Comparison of ENCODE assay signal across 8 cellular contexts in the genomic region with DNA sequence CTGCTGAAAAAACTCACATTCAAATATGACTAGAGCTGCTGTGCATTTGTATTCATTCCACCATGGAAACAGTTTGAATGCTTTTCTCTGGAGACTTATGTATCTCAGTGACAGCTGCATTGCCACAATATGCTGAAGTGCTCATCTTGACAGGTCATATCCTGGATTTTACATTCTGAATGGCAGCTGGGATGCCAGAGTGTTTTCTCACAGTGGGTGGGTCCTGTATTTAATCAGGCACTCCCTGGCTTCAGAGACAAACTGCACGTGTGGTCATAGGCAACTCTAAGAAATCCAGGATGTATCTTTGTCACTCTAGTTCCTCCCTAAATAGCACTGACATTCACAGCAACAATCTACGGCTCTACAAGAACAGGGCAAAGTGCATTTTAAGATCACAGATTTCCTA.
A peak's percentile ranks its signal among the peaks of the same experiment; 100 is the strongest.
DNase-seq lines count a peak whose midpoint lies in the region; ATAC-seq and TF ChIP-seq lines count a peak whose summit lies in the region.

No MANE protein-coding gene starts in this region.

- H3K79me2 ChIP-seq in PC-9 (ENCODE audit: low read depth): no peaks in the 10 kb centered on the region

- H2AFZ ChIP-seq in PC-9: no peak overlapping the region

- no peaks in the 10 kb centered on the region for H3K27me3 ChIP-seq in CD4-positive, alpha-beta memory T cell (ENCODE audit: insufficient read depth, low read length)
- H3K27me3 ChIP-seq in PC-9 (ENCODE audit: insufficient read depth, low read depth): no peaks in the 10 kb centered on the region
- H3K27me3 ChIP-seq in heart right ventricle: no peaks in the 10 kb centered on the region

- H3F3A ChIP-seq in PC-9 (ENCODE audit: insufficient read depth, low read depth): no peaks in the 10 kb centered on the region

- no peak for DNase-seq in CD4-positive, alpha-beta memory T cell
- DNase-seq in PC-9: peak in 1 of 2 experiments; percentile 18
- DNase-seq in heart right ventricle: no peak
- no peak for DNase-seq in nucleus accumbens (lab: John Stamatoyannopoulos, UW)
- DNase-seq in NCI-H526 treated with DMSO at 0.1 percent for 48 hours (lab: John Stamatoyannopoulos, UW): no peak
- no peak for DNase-seq in GDM1 (lab: John Stamatoyannopoulos, UW)

- peak; percentile 24 for ATAC-seq in GM19324 (IDR thresholded peaks at IDR 0.05; ENCODE audit: low FRiP score, unreplicated experiment)
- peak; percentile 51 for ATAC-seq in HG03354 (IDR thresholded peaks at IDR 0.05; ENCODE audit: poor library complexity, severe bottlenecking, unreplicated experiment)
- ATAC-seq in heart right ventricle: peak in 6 of 8 donors; percentile 49 to 90 (median 63)

- no peaks in the 10 kb centered on the region for H4K20me1 ChIP-seq in PC-9 (ENCODE audit: insufficient read depth)

- no peaks in the 10 kb centered on the region for H3K9me3 ChIP-seq in CD4-positive, alpha-beta memory T cell (ENCODE audit: control insufficient read depth in 1 of 2, low read length in 2 of 2)
- H3K9me3 ChIP-seq in PC-9 (ENCODE audit: insufficient read depth, low read depth) (no peaks in the 10 kb centered on the region), heart right ventricle (no peaks in the 10 kb centered on the region)

- no peaks in the 10 kb centered on the region for H3K9me2 ChIP-seq in PC-9 (ENCODE audit: insufficient read depth)

- H3K36me3 ChIP-seq in CD4-positive, alpha-beta memory T cell (ENCODE audit: insufficient read depth, low read length): no peaks in the 10 kb centered on the region
- no peaks in the 10 kb centered on the region for H3K36me3 ChIP-seq in PC-9 (ENCODE audit: low read depth)
- H3K36me3 ChIP-seq in heart right ventricle: no peaks in the 10 kb centered on the region

- no peaks in the 10 kb centered on the region for H3K27me3 Mint-ChIP-seq in CD4-positive, alpha-beta memory T cell

- H3K27ac Mint-ChIP-seq in CD4-positive, alpha-beta memory T cell: peak overlapping the region in 5 of 7 donors; percentile 16 to 82 (median 24)

- no peak overlapping the region for H3K4me3 ChIP-seq in CD4-positive, alpha-beta memory T cell (ENCODE audit: low read length in 2 of 2)
- no peak overlapping the region for H3K4me3 ChIP-seq in PC-9
- H3K4me3 ChIP-seq in heart right ventricle: no peak overlapping the region

- POLR2A ChIA-PET in CD4-positive, alpha-beta memory T cell (lab: Charles Lee; ENCODE audit: partially characterized antibody): interaction anchor here (0.7 to 1.6 kb wide), 3 partner anchors 8 to 75 kb away, joined by 3 to 6 read pairs (median 4); a partner anchor contains a TSS
- POLR2A ChIA-PET in PC-9 (lab: Charles Lee; ENCODE audit: unreplicated experiment): no interaction called here

- H3K27ac ChIP-seq in CD4-positive, alpha-beta memory T cell (ENCODE audit: low read depth, low read length): no peak overlapping the region
- H3K27ac ChIP-seq in PC-9 (no peak overlapping the region), heart right ventricle (peak overlapping the region in 7 of 10 donors; percentile 3 to 86 (median 43))

- peak overlapping the region in 1 of 8 donors; percentile 44 for H3K4me3 Mint-ChIP-seq in CD4-positive, alpha-beta memory T cell

- peak overlapping the region; percentile 12; the same call in 1 of the 2 replicates for H3K4me2 ChIP-seq in PC-9

- H3K9me3 Mint-ChIP-seq in CD4-positive, alpha-beta memory T cell: peaks cover 0 to 2% (median 0%) of the 10 kb centered on the region in 8 donors

- WGBS in heart right ventricle, 2 donors: 15 to 16% methylated on average over 2 of the region's 2 CpGs

- peaks cover 20% of the 10 kb centered on the region for H3K4me1 ChIP-seq in CD4-positive, alpha-beta memory T cell (ENCODE audit: insufficient read depth, low read length)
- H3K4me1 ChIP-seq in PC-9 (replicated peaks; ENCODE audit: insufficient read depth): peaks cover 9% of the 10 kb centered on the region; the same call in 1 of the 2 replicates
- peaks cover 0 to 43% (median 21%) of the 10 kb centered on the region in 9 donors for H3K4me1 ChIP-seq in heart right ventricle

- CTCF ChIA-PET in CD4-positive, alpha-beta memory T cell (lab: Charles Lee; ENCODE audit: partially characterized antibody): interaction anchor here (0.8 to 1.8 kb wide), 3 partner anchors 9 to 75 kb away, joined by 4 read pairs; no protein-coding TSS in a partner anchor
- CTCF ChIA-PET in PC-9 (lab: Charles Lee): no interaction called here

- intact Hi-C loops in CD4-positive, alpha-beta memory T cell (cut with micrococcal nuclease): loop anchor here (10.0 kb wide), 1 partner anchor 187 kb away; no protein-coding TSS in a partner anchor
- intact Hi-C loops in PC-9 (cut with micrococcal nuclease; ENCODE audit: unreplicated experiment): no loop called here
- intact Hi-C loops in heart right ventricle (cut with DNase I): no loop called here

- H3K36me3 Mint-ChIP-seq in CD4-positive, alpha-beta memory T cell: peaks cover 13 to 23% of the 10 kb centered on the region in 2 donors

- no TSS peak for BruUV-seq in PC-9 (replicated peaks; lab: Mats Ljungman, UMichigan)

- TF ChIP-seq CTCF in PC-9 (conservative IDR thresholded peaks at IDR 0.05) (no peak), heart right ventricle (IDR thresholded peaks at IDR 0.05) (no peak)

- peaks cover 28 to 33% (median 31%) of the 10 kb centered on the region in 4 donors for H3K4me1 Mint-ChIP-seq in CD4-positive, alpha-beta memory T cell

Comparison
In these comparisons a context has a peak if more than half of its experiments do, and no peak if none do; other contexts are left out.
1. H3K27ac ChIP-seq: peak in heart right ventricle (7 of 10); none in CD4-positive, alpha-beta memory T cell (single experiment) and PC-9 (single experiment).
2. Peak in every context shown above with its lines, with median percentiles within 50 percentile points of each other: ATAC-seq.